Comparison of ENCODE assay signal across 1 cellular context in genomic region chr9:101366038-101366756, GRCh38.
A peak's percentile ranks its signal among the peaks of the same experiment; 100 is the strongest.
TF ChIP-seq lines count a peak whose summit lies in the region.

No MANE protein-coding gene starts in this region.

TF ChIP-seq in HepG2, 621 proteins besides CTCF, POLR2A, EP300 and RAD21 (continued from another document):
- TF ChIP-seq HNF1A (IDR thresholded peaks at IDR 0.05; ENCODE audit: low read depth) (peak; percentile 98), HNF1A (CRISPR knock-in tag; IDR thresholded peaks at IDR 0.05; ENCODE audit: borderline replicate concordance) (peak; percentile 98), GATAD2A (CRISPR knock-in tag; IDR thresholded peaks at IDR 0.05) (peak; percentile 60), MIXL1 (CRISPR knock-in tag; IDR thresholded peaks at IDR 0.05) (peak; percentile 47; the same call in 1 of the 2 replicates), ZFX (CRISPR knock-in tag; IDR thresholded peaks at IDR 0.05; ENCODE audit: low read depth) (peak; percentile 40; the same call in 1 of the 2 replicates), IKZF1 (IDR thresholded peaks at IDR 0.05) (no peak), ZNF792 (CRISPR knock-in tag; IDR thresholded peaks at IDR 0.05) (0 out of 2 replicates have a peak, but pooled peaks have one; percentile 16), ADNP (CRISPR knock-in tag; IDR thresholded peaks at IDR 0.05) (no peak), ZNF362 (CRISPR knock-in tag; IDR thresholded peaks at IDR 0.05; ENCODE audit: borderline replicate concordance) (peak; percentile 93), ARID2 (CRISPR knock-in tag; IDR thresholded peaks at IDR 0.05; ENCODE audit: borderline replicate concordance) (0 out of 2 replicates have a peak, but pooled peaks have one; percentile 37), SOX13 (IDR thresholded peaks at IDR 0.05) (no peak), SOX13 (CRISPR knock-in tag; conservative IDR thresholded peaks at IDR 0.05 in 1 of 2, IDR thresholded peaks at IDR 0.05 in 1 of 2) (peak in 1 of 2 experiments; percentile 38; a peak in 2 of 4 replicates), PLSCR1 (CRISPR knock-in tag; IDR thresholded peaks at IDR 0.05; ENCODE audit: borderline replicate concordance) (no peak), MBD4 (IDR thresholded peaks at IDR 0.05; ENCODE audit: borderline replicate concordance, low read length) (0 out of 2 replicates have a peak, but pooled peaks have one; percentile 54), NCOR1 (IDR thresholded peaks at IDR 0.05; ENCODE audit: borderline replicate concordance, low read length) (peak; percentile 63; the same call in 1 of the 2 replicates), ZNF543 (CRISPR knock-in tag; IDR thresholded peaks at IDR 0.05) (no peak), ZNF609 (CRISPR knock-in tag; IDR thresholded peaks at IDR 0.05; ENCODE audit: borderline replicate concordance) (peak; percentile 41; the same call in 1 of the 2 replicates), ZNF275 (CRISPR knock-in tag; IDR thresholded peaks at IDR 0.05; ENCODE audit: borderline replicate concordance) (0 out of 2 replicates have a peak, but pooled peaks have one; percentile 12), HOXA5 (CRISPR knock-in tag; IDR thresholded peaks at IDR 0.05) (0 out of 2 replicates have a peak, but pooled peaks have one; percentile 51), ZNF644 (CRISPR knock-in tag; IDR thresholded peaks at IDR 0.05; ENCODE audit: low read depth) (peak; percentile 31; the same call in 1 of the 2 replicates), ZNF775 (CRISPR knock-in tag; IDR thresholded peaks at IDR 0.05; ENCODE audit: borderline replicate concordance) (peak; percentile 93), KLF9 (CRISPR knock-in tag; IDR thresholded peaks at IDR 0.05; ENCODE audit: low read depth) (peak; percentile 84; the same call in 1 of the 2 replicates), SNRNP70 (IDR thresholded peaks at IDR 0.05; ENCODE audit: low read depth, low read length) (no peak), STAT6 (CRISPR knock-in tag; IDR thresholded peaks at IDR 0.05; ENCODE audit: borderline replicate concordance) (0 out of 2 replicates have a peak, but pooled peaks have one; percentile 77), NR2F1 (CRISPR knock-in tag; IDR thresholded peaks at IDR 0.05) (peak in 1 of 2 experiments; percentile 15; a peak in 1 of 4 replicates), ZNF138 (CRISPR knock-in tag; IDR thresholded peaks at IDR 0.05; ENCODE audit: low read depth) (no peak), NFKB2 (CRISPR knock-in tag; IDR thresholded peaks at IDR 0.05; ENCODE audit: borderline replicate concordance) (no peak), ZNF772 (CRISPR knock-in tag; IDR thresholded peaks at IDR 0.05) (peak; percentile 34; the same call in 1 of the 2 replicates)
TF ChIP-seq in HepG2: peak in this region for 72.
